Comparison of ENCODE assay signal across 22 cellular contexts in the genomic region with DNA sequence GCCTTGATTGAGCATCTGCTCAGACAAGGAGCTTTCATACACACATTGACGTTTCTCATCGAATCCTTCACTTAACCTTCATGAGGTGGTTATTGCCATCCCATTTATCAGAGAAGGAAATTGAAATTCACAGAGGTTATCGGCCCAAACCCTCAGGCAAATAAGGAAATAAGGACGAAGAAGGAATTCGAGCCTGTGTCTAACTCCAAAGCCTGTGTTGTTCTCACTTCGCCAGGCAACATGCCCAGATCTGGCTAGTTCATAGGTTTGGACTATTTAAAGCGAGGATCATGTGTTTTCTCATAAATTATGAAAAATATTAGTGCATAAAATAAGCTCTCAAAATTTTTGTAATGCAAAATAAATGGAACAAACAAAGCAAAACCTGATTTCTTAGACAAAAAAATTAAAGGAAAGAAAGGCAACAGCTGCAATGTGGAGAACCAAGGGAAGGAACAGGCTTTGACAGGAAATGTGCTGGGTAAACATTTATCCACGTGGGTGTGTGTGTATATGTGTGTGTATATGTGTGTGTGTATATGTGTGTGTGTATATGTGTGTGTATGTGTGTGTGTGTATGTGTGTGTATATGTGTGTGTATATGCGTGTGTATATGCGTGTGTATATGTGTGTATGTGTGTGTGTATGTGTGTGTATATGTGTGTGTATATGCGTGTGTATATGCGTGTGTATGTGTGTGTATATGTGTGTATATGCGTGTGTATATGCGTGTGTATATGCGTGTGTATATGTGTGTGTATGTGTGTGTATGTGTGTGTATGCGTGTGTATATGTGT. TPM values are rescaled to one million over a fixed set of nuclear protein-coding genes. Genes with fewer than 3 reads are reported as not detected.
DNase-seq lines count a peak whose midpoint lies in the region; ATAC-seq, FAIRE-seq and TF ChIP-seq lines count a peak whose summit lies in the region.
"Had no signal": no experiment of that assay in that cellular context is flagged by ENCODE, and none has a peak within 500 bp of the region (broad histone marks: within the 10 kb centered on the region; RNA-seq: fewer than 3 reads in every experiment).

No MANE protein-coding gene starts in this region.

- no peaks in the 10 kb centered on the region for H3K4me1 ChIP-seq in HEK293 (ENCODE audit: control insufficient read depth, insufficient read depth, low read length)
- H3K4me1 ChIP-seq in pancreas: no peaks in the 10 kb centered on the region

- DNase-seq in left colon (no peak), pancreas (no peak), islet precursor cell (no peak), dorsolateral prefrontal cortex (no peak), D721Med (ENCODE audit: insufficient read length, low spot score) (no peak)
- DNase-seq: 8988T; CD4-positive, alpha-beta memory T cell; DMS79 treated with DMSO at 0.1 percent for 48 hours; GF-D8; HCEC 1CT; HFFc6 had no signal

- no peak for TF ChIP-seq CTCF in HEK293 (tag by site-specific recombination; IDR thresholded peaks at IDR 0.05)
- no peak for TF ChIP-seq CTCF in VCaP (conservative IDR thresholded peaks at IDR 0.05)
- no peak for TF ChIP-seq CTCF in pancreas (IDR thresholded peaks at IDR 0.05)
- TF ChIP-seq CTCF in dorsolateral prefrontal cortex (IDR thresholded peaks at IDR 0.05 in 54 of 56, conservative IDR thresholded peaks at IDR 0.05 in 2 of 56; ENCODE audit: low read depth in 1 of 56, partially characterized antibody in 56 of 56): no peak
- TF ChIP-seq CTCF in D721Med (IDR thresholded peaks at IDR 0.05; ENCODE audit: insufficient read depth, missing control alignments): no peak

- H3K27ac ChIP-seq in HEK293 (ENCODE audit: extremely low read depth, low read depth, low read length) (no peak overlapping the region), VCaP (peak overlapping the region; percentile 41), pancreas (no peak overlapping the region), dorsolateral prefrontal cortex (no peak overlapping the region)
- H3K27ac ChIP-seq: BLaER1, HL-60 had no signal

- no peaks in the 10 kb centered on the region for H3K27me3 ChIP-seq in pancreas
- H3K27me3 ChIP-seq in dorsolateral prefrontal cortex: peaks cover 0 to 12% (median 0%) of the 10 kb centered on the region in 45 donors
- H3K27me3 ChIP-seq: BLaER1 had no signal

- H3K9me3 ChIP-seq in HEK293 (ENCODE audit: control insufficient read depth, insufficient read depth, low read depth, low read length) (no peaks in the 10 kb centered on the region), pancreas (no peaks in the 10 kb centered on the region)
- H3K9me3 ChIP-seq: BLaER1 had no signal

- CTCF ChIA-PET in HEK293 (lab: Yijun Ruan, JAX): interaction anchor here (1.4 kb wide), 2 partner anchors 14 to 519 kb away, joined by 3 read pairs; no protein-coding TSS in a partner anchor

- POLR2A ChIA-PET in HEK293 (lab: Yijun Ruan, JAX): no interaction called here

- peak; percentile 60 for FAIRE-seq in pancreas (lab: Jason Lieb, UNC)
- no peak for FAIRE-seq in D721Med (lab: Jason Lieb, UNC)
- FAIRE-seq: H54 had no signal

- no peaks in the 10 kb centered on the region for H3K36me3 ChIP-seq in HEK293 (ENCODE audit: control insufficient read depth in 2 of 2, insufficient read depth in 1 of 2, low read length in 2 of 2)
- H3K36me3 ChIP-seq in pancreas: no peaks in the 10 kb centered on the region
- H3K36me3 ChIP-seq: BLaER1 had no signal

- intact Hi-C loops in left colon (cut with DNase I, micrococcal nuclease) (no loop called here), pancreas (cut with DNase I) (no loop called here), dorsolateral prefrontal cortex (cut with DNase I) (no loop called here)

- no peak overlapping the region for H3K4me3 ChIP-seq in HEK293 (ENCODE audit: low read depth, low read length)
- no peak overlapping the region for H3K4me3 ChIP-seq in pancreas
- no peak overlapping the region for H3K4me3 ChIP-seq in dorsolateral prefrontal cortex
- H3K4me3 ChIP-seq: BLaER1, GM23338 had no signal

- ATAC-seq in left colon (peak; percentile 63), pancreas (no peak)
- no peak for ATAC-seq in activated CD4-positive, CD25-positive, alpha-beta regulatory T cell treated with anti-CD3 and anti-CD28 coated beads, Interleukin-2, amount 50 U/mL, for 24 hours
- ATAC-seq: GM23338 had no signal

- 62 to 64% methylated on average over 16 of the region's 16 CpGs for WGBS in pancreas, 2 donors

TF ChIP-seq in HEK293, 187 proteins besides CTCF, POLR2A, EP300 and RAD21 (continues in another document):
- TF ChIP-seq ZNF292 (tag by site-specific recombination; IDR thresholded peaks at IDR 0.05; ENCODE audit: borderline replicate concordance, low read depth) (no peak), MZF1 (tag by site-specific recombination; IDR thresholded peaks at IDR 0.05; ENCODE audit: borderline replicate concordance) (no peak)
- TF ChIP-seq, protein P1, sequence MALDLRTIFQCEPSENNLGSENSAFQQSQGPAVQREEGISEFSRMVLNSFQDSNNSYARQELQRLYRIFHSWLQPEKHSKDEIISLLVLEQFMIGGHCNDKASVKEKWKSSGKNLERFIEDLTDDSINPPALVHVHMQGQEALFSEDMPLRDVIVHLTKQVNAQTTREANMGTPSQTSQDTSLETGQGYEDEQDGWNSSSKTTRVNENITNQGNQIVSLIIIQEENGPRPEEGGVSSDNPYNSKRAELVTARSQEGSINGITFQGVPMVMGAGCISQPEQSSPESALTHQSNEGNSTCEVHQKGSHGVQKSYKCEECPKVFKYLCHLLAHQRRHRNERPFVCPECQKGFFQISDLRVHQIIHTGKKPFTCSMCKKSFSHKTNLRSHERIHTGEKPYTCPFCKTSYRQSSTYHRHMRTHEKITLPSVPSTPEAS (tag by site-specific recombination; IDR thresholded peaks at IDR 0.05): peak; percentile 97
- TF ChIP-seq, protein P2, sequence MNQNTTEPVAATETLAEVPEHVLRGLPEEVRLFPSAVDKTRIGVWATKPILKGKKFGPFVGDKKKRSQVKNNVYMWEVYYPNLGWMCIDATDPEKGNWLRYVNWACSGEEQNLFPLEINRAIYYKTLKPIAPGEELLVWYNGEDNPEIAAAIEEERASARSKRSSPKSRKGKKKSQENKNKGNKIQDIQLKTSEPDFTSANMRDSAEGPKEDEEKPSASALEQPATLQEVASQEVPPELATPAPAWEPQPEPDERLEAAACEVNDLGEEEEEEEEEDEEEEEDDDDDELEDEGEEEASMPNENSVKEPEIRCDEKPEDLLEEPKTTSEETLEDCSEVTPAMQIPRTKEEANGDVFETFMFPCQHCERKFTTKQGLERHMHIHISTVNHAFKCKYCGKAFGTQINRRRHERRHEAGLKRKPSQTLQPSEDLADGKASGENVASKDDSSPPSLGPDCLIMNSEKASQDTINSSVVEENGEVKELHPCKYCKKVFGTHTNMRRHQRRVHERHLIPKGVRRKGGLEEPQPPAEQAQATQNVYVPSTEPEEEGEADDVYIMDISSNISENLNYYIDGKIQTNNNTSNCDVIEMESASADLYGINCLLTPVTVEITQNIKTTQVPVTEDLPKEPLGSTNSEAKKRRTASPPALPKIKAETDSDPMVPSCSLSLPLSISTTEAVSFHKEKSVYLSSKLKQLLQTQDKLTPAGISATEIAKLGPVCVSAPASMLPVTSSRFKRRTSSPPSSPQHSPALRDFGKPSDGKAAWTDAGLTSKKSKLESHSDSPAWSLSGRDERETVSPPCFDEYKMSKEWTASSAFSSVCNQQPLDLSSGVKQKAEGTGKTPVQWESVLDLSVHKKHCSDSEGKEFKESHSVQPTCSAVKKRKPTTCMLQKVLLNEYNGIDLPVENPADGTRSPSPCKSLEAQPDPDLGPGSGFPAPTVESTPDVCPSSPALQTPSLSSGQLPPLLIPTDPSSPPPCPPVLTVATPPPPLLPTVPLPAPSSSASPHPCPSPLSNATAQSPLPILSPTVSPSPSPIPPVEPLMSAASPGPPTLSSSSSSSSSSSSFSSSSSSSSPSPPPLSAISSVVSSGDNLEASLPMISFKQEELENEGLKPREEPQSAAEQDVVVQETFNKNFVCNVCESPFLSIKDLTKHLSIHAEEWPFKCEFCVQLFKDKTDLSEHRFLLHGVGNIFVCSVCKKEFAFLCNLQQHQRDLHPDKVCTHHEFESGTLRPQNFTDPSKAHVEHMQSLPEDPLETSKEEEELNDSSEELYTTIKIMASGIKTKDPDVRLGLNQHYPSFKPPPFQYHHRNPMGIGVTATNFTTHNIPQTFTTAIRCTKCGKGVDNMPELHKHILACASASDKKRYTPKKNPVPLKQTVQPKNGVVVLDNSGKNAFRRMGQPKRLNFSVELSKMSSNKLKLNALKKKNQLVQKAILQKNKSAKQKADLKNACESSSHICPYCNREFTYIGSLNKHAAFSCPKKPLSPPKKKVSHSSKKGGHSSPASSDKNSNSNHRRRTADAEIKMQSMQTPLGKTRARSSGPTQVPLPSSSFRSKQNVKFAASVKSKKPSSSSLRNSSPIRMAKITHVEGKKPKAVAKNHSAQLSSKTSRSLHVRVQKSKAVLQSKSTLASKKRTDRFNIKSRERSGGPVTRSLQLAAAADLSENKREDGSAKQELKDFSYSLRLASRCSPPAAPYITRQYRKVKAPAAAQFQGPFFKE (tag by site-specific recombination; IDR thresholded peaks at IDR 0.05; ENCODE audit: borderline replicate concordance): no peak

RNA-seq across cellular contexts. Expression of a gene that starts 4.8 kb away (rescaled TPM):
- total RNA-seq in left colon (1 to 10 TPM; 4.5 to 6.1 TPM), pancreas (1 to 10 TPM in 4 of 6 donors, under 1 TPM in 2; 0.66 to 5.5 (median 1.8) TPM), dorsolateral prefrontal cortex (under 1 TPM in 5 of 120 experiments, not detected in 115; 0.32 to 0.55 (median 0.52) TPM)
- polyA plus RNA-seq in pancreas: 10 to 100 TPM; 17.2 to 45.7 TPM
- total RNA-seq: A673; CD4-positive, alpha-beta memory T cell; GM23338; HFFc6; HT1080 had no signal
- polyA plus RNA-seq: AG04450; CD14-positive monocyte; CD4-positive, alpha-beta memory T cell; GM23338 had no signal

RNA-seq across cellular contexts. Expression of a gene that starts 35.1 kb away (rescaled TPM):
- total RNA-seq in left colon: 10 to 100 TPM; 38.6 to 53.9 TPM
- total RNA-seq in pancreas: under 1 TPM in 1 of 6 donors, not detected in 5; 0.09 TPM
- under 1 TPM; 0.08 to 0.14 TPM for polyA plus RNA-seq in pancreas
- 1 to 10 TPM in 6 of 120 experiments, under 1 TPM in 42, not detected in 72; 0.26 to 1.4 (median 0.44) TPM for total RNA-seq in dorsolateral prefrontal cortex
- total RNA-seq: CD4-positive, alpha-beta memory T cell; GM23338; HFFc6; HT1080 had no signal
- polyA plus RNA-seq: AG04450; CD14-positive monocyte; CD4-positive, alpha-beta memory T cell; GM23338 had no signal

RNA-seq across cellular contexts. Expression of a gene that starts 42.8 kb away (rescaled TPM):
- total RNA-seq in left colon (100 to 1,000 TPM; 307 to 355 TPM), pancreas (10 to 100 TPM; 26.9 to 68.0 (median 43.6) TPM), dorsolateral prefrontal cortex (100 to 1,000 TPM in 1 of 120 experiments, 10 to 100 TPM in 119; 19.3 to 107 (median 38.4) TPM)
- polyA plus RNA-seq in pancreas: 10 to 100 TPM; 13.0 to 19.7 TPM

Comparison
In these comparisons a context has a peak if more than half of its experiments do, and no peak if none do; other contexts are left out.
1. RNA of a gene that starts 35.1 kb away (total RNA-seq): 38.6 to 53.9 TPM in left colon; 0.26 to 1.4 TPM in dorsolateral prefrontal cortex and 0.09 TPM in pancreas; every median in the first group is over 10 times any median in the second.